10 cellular contexts compared by ENCODE assay signal in genomic region chr17:57089391-57089790, GRCh38.
"Had no signal": no experiment of that assay in that cellular context is flagged by ENCODE, and none has a peak within 500 bp of the region (broad histone marks: within the 10 kb centered on the region; RNA-seq: fewer than 3 reads in every experiment).

No MANE protein-coding gene starts in this region.

- H3K36me3 ChIP-seq: ovary, spleen had no signal

- H3K4me3 ChIP-seq: ovary, SJSA1, spleen had no signal

- H3K27ac ChIP-seq: SJSA1, spleen had no signal

- H3K9me3 ChIP-seq: ovary, SJSA1, spleen had no signal

- H3K27me3 ChIP-seq: ovary, SJSA1, spleen had no signal

- ATAC-seq: activated CD8-positive, alpha-beta T cell treated with anti-CD3 and anti-CD28 coated beads for 36 hours; effector memory CD8-positive, alpha-beta T cell; stimulated activated naive B cell treated with anti-CD40 and anti-IgM and Interleukin-4, amounts not matched to agents 10 μg/mL and 1 μg/mL and 100 μg/mL, for 72 hours had no signal

- DNase-seq: activated CD4-positive, alpha-beta T cell treated with anti-CD3 and anti-CD28 coated beads for 4 hours; activated CD8-positive, alpha-beta memory T cell treated with anti-CD3 and anti-CD28 coated beads, Interleukin-2, amount 50 U/mL, for 48 hours; activated CD8-positive, alpha-beta T cell treated with anti-CD3 and anti-CD28 coated beads for 36 hours; activated naive CD4-positive, alpha-beta T cell treated with Interleukin-2 at 50 U/mL for 16 hours; effector memory CD8-positive, alpha-beta T cell; ovary; spleen; stimulated activated CD4-positive, alpha-beta T cell treated with anti-CD3 and anti-CD28 coated beads, Interleukin-1b, Interleukin-23, amount 100 ng/mL, for 48 hours; stimulated activated naive B cell treated with anti-CD40 and anti-IgM and Interleukin-4, amounts not matched to agents 10 μg/mL and 1 μg/mL and 100 μg/mL, for 72 hours had no signal
